Comparison of ENCODE assay signal across 21 cellular contexts in the genomic region with DNA sequence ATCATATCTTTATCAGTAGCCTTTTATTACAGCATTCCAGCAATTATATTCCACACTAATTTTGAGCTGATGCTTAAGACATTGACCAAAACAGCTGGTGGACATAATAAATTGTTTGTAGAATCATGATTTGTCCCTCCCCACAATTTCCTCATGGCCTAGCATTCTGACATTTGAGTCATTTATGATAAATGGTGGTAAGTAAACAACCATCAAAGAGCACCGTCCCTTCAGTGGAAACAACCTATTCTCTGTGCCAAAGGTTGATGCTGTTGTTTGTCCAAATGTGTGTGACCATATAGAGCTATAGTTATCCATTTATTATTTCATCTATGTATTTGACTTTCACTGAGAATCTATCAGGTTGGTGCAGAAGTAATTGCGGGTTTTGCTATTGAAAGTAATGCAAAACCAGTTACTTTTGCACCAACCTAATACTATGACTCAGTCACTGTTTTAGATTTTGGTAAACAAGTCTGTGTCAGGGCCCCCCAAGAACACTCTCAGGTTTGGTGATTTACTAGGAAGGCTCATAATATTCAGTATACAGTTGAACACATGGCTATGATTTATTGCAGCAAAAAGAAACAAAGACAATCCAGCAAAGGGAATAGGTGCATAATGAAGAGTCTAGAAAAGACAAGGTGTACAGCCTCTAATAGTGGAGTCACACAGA.
"Had no signal": no experiment of that assay in that cellular context is flagged by ENCODE, and none has a peak within 500 bp of the region (broad histone marks: within the 10 kb centered on the region; RNA-seq: fewer than 3 reads in every experiment).

No MANE protein-coding gene starts in this region.

- H3K9me3 Mint-ChIP-seq: dendritic cell treated with granulocyte-macrophage colony-stimulating factor and Interleukin-4, amounts not matched to agents 40 ng/mL and 50 ng/mL, for 4 days had no signal

- H3K9me3 ChIP-seq: ascending aorta, ovary, psoas muscle had no signal

- H3K36me3 Mint-ChIP-seq: activated naive CD4-positive, alpha-beta T cell treated with anti-CD3 and anti-CD28 coated beads, Interleukin-2, amount 10 ng/mL, durations not matched to agents 7 days and 5 days; memory B cell; naive thymus-derived CD4-positive, alpha-beta T cell had no signal

- H3K4me1 Mint-ChIP-seq: activated naive CD4-positive, alpha-beta T cell treated with anti-CD3 and anti-CD28 coated beads, Interleukin-2, amount 10 ng/mL, durations not matched to agents 7 days and 5 days; memory B cell; naive thymus-derived CD4-positive, alpha-beta T cell had no signal

- H3K27ac Mint-ChIP-seq: activated naive CD4-positive, alpha-beta T cell treated with anti-CD3 and anti-CD28 coated beads, Interleukin-2, amount 10 ng/mL, durations not matched to agents 7 days and 5 days; dendritic cell treated with granulocyte-macrophage colony-stimulating factor and Interleukin-4, amounts not matched to agents 40 ng/mL and 50 ng/mL, for 4 days; memory B cell; naive thymus-derived CD4-positive, alpha-beta T cell had no signal

- H3K4me3 Mint-ChIP-seq: activated naive CD4-positive, alpha-beta T cell treated with anti-CD3 and anti-CD28 coated beads, Interleukin-2, amount 10 ng/mL, durations not matched to agents 7 days and 5 days; dendritic cell treated with granulocyte-macrophage colony-stimulating factor and Interleukin-4, amounts not matched to agents 40 ng/mL and 50 ng/mL, for 4 days; memory B cell; naive thymus-derived CD4-positive, alpha-beta T cell had no signal

- H3K36me3 ChIP-seq: ascending aorta, ovary, stomach had no signal

- H3K27me3 Mint-ChIP-seq: activated naive CD4-positive, alpha-beta T cell treated with anti-CD3 and anti-CD28 coated beads, Interleukin-2, amount 10 ng/mL, durations not matched to agents 7 days and 5 days; dendritic cell treated with granulocyte-macrophage colony-stimulating factor and Interleukin-4, amounts not matched to agents 40 ng/mL and 50 ng/mL, for 4 days; memory B cell; naive thymus-derived CD4-positive, alpha-beta T cell had no signal

- H3K4me3 ChIP-seq: ascending aorta, ovary, psoas muscle, skin epidermis, stomach had no signal

- H3K27ac ChIP-seq: ascending aorta, ovary, psoas muscle, skin epidermis, stomach, VCaP had no signal

- DNase-seq: activated CD4-positive, alpha-beta T cell treated with anti-CD3 and anti-CD28 coated beads, Interleukin-2, amount 50 U/mL, for 1 hour; activated CD4-positive, CD25-positive, alpha-beta regulatory T cell treated with anti-CD3 and anti-CD28 coated beads, Interleukin-2, amount 50 U/mL, for 72 hours; activated CD8-positive, alpha-beta memory T cell treated with anti-CD3 and anti-CD28 coated beads, Interleukin-2, amount 50 U/mL, for 48 hours; activated effector memory CD4-positive, alpha-beta T cell treated with Interleukin-2 at 50 U/mL for 16 hours; activated naive CD4-positive, alpha-beta T cell treated with anti-CD3 and anti-CD28 coated beads, Interleukin-2, amount 10 ng/mL, durations not matched to agents 7 days and 5 days; activated T-cell treated with anti-CD3 and anti-CD28 coated beads, Interleukin-2, amount 50 U/mL, for 48 hours; effector CD8-positive, alpha-beta T cell; left ventricle myocardium superior; naive thymus-derived CD4-positive, alpha-beta T cell; ovary; psoas muscle; right cardiac atrium; stimulated activated CD4-positive, alpha-beta T cell treated with anti-CD3 and anti-CD28 coated beads, Interleukin-15, amount 100 ng/mL, for 24 hours; stimulated activated CD4-positive, alpha-beta T cell treated with anti-CD3 and anti-CD28 coated beads, Interleukin-2, amount 100 ng/mL, for 48 hours; stomach; trophoblast cell had no signal
